25 cellular contexts compared by ENCODE assay signal in genomic region chr7:24582171-24582570, GRCh38. TPM values are rescaled to one million over a fixed set of nuclear protein-coding genes. Genes with fewer than 3 reads are reported as not detected.
DNase-seq lines count a peak whose midpoint lies in the region; ATAC-seq, FAIRE-seq and TF ChIP-seq lines count a peak whose summit lies in the region.
"Had no signal": no experiment of that assay in that cellular context is flagged by ENCODE, and none has a peak within 500 bp of the region (broad histone marks: within the 10 kb centered on the region; RNA-seq: fewer than 3 reads in every experiment).

No MANE protein-coding gene starts in this region.

- FAIRE-seq in G401.6 (lab: Jason Lieb, UNC) = peak; percentile 83
- FAIRE-seq: A549, GM12891 had no signal

- DNase-seq in choroid plexus epithelial cell (ENCODE audit: low read depth) (peak; percentile 7), fibroblast of villous mesenchyme (ENCODE audit: low read depth) (peak; percentile 51), iris pigment epithelial cell (ENCODE audit: low read depth) (peak; percentile 32), MM.1S (no peak), SK-N-SH (no peak), NCI-H2029 (lab: John Stamatoyannopoulos, UW) (no peak)
- DNase-seq: BE2C; C1 segment of cervical spinal cord; CD4-positive, alpha-beta memory T cell; CD4-positive, CD25-positive, alpha-beta regulatory T cell; CD8-positive, alpha-beta memory T cell; COR-L47; DMS 273 treated with DMSO at 0.1 percent for 48 hours; DMS153; DMS53; DMS79; DND-41; EL; GF-D8 had no signal

- TF ChIP-seq CTCF in choroid plexus epithelial cell (conservative IDR thresholded peaks at IDR 0.05; ENCODE audit: low read depth, low read length) = no peak
- TF ChIP-seq CTCF in fibroblast of villous mesenchyme (IDR thresholded peaks at IDR 0.05; ENCODE audit: insufficient read depth, low read depth, low read length) = no peak
- TF ChIP-seq CTCF in MM.1S (IDR thresholded peaks at IDR 0.05; ENCODE audit: low read length) = no peak
- no peak for TF ChIP-seq CTCF in SK-N-SH (IDR thresholded peaks at IDR 0.05)

- H3K79me2 ChIP-seq in MM.1S (ENCODE audit: low read length) (peaks cover 81% of the 10 kb centered on the region), SK-N-SH (ENCODE audit: insufficient read depth) (peaks cover 59% of the 10 kb centered on the region)

- H3K4me1 ChIP-seq in MM.1S (ENCODE audit: low read length) (no peaks in the 10 kb centered on the region), SK-N-SH (ENCODE audit: control insufficient read depth in 1 of 2, insufficient read depth in 2 of 2, low read depth in 1 of 2, low read length in 1 of 2) (peaks cover 0 to 4% of the 10 kb centered on the region in 2 experiments; a peak in 2 of 4 replicates)
- H3K4me1 ChIP-seq: BE2C had no signal

- H3K9me2 ChIP-seq in MM.1S (replicated peaks; ENCODE audit: insufficient read depth, low read length) = no peaks in the 10 kb centered on the region
- 0 out of 2 replicates have a peak, but pooled peaks cover 4% of the 10 kb centered on the region for H3K9me2 ChIP-seq in SK-N-SH

- H3K36me3 ChIP-seq in MM.1S (replicated peaks; ENCODE audit: insufficient read depth, low read length) (no peaks in the 10 kb centered on the region), SK-N-SH (replicated peaks in 1 of 2; ENCODE audit: control insufficient read depth in 1 of 2, insufficient read depth in 2 of 2, low read length in 1 of 2) (no peaks in the 10 kb centered on the region)
- H3K36me3 ChIP-seq: BE2C, BLaER1 had no signal

- H3K9ac ChIP-seq in MM.1S (ENCODE audit: low read length) (no peak overlapping the region), SK-N-SH (no peak overlapping the region)
- H3K9ac ChIP-seq: BLaER1 had no signal

- no peak overlapping the region for H3K4me3 ChIP-seq in choroid plexus epithelial cell (ENCODE audit: low read depth, low read length)
- H3K4me3 ChIP-seq in fibroblast of villous mesenchyme (ENCODE audit: low read depth, low read length) = no peak overlapping the region
- H3K4me3 ChIP-seq in MM.1S (ENCODE audit: low read length) = no peak overlapping the region
- H3K4me3 ChIP-seq in SK-N-SH (ENCODE audit: low read depth in 2 of 2, low read length in 1 of 2) = no peak overlapping the region
- H3K4me3 ChIP-seq: A549, BLaER1 had no signal

- WGBS in SK-N-SH (ENCODE audit: low lambda C conversion rate) = 85% methylated on average over 2 of the region's 2 CpGs

- POLR2A ChIA-PET in SK-N-SH (lab: Yijun Ruan, JAX) = no interaction called here

- H2AFZ ChIP-seq in MM.1S (ENCODE audit: low read length) = no peak overlapping the region
- no peak overlapping the region for H2AFZ ChIP-seq in SK-N-SH (ENCODE audit: low read depth)

- no peak for TF ChIP-seq RAD21 in SK-N-SH (IDR thresholded peaks at IDR 0.05; ENCODE audit: low read length)

- H3K27me3 ChIP-seq in MM.1S (replicated peaks; ENCODE audit: insufficient read depth, low read length) (no peaks in the 10 kb centered on the region), SK-N-SH (ENCODE audit: insufficient read depth) (no peaks in the 10 kb centered on the region)
- H3K27me3 ChIP-seq: BE2C, BLaER1 had no signal

- H3K27ac ChIP-seq in MM.1S (ENCODE audit: low read length) = no peak overlapping the region
- H3K27ac ChIP-seq in SK-N-SH (ENCODE audit: low read depth in 2 of 2, low read length in 1 of 2) = no peak overlapping the region
- H3K27ac ChIP-seq: 22Rv1, A549, BLaER1 had no signal

- ATAC-seq in GM21447 (IDR thresholded peaks at IDR 0.05; ENCODE audit: unreplicated experiment) = no peak
- ATAC-seq: A549 had no signal

- CTCF ChIA-PET in SK-N-SH (lab: Yijun Ruan, JAX) = interaction anchor here (1.6 kb wide), 1 partner anchor 10 kb away, joined by 5 read pairs; no protein-coding TSS in a partner anchor

- H3K9me3 ChIP-seq in MM.1S (replicated peaks; ENCODE audit: insufficient read depth, low read length) (no peaks in the 10 kb centered on the region), SK-N-SH (no peaks in the 10 kb centered on the region)
- H3K9me3 ChIP-seq: A549, BE2C, BLaER1 had no signal

- H3K4me2 ChIP-seq in MM.1S (ENCODE audit: low read depth, low read length) (no peak overlapping the region), SK-N-SH (no peak overlapping the region)
- H3K4me2 ChIP-seq: A549, BLaER1 had no signal

- H3F3A ChIP-seq in MM.1S (ENCODE audit: insufficient read depth, low read length) (no peaks in the 10 kb centered on the region), SK-N-SH (replicated peaks; ENCODE audit: insufficient read depth) (peaks cover 7% of the 10 kb centered on the region)

- no peaks in the 10 kb centered on the region for H4K20me1 ChIP-seq in MM.1S (ENCODE audit: insufficient read depth, low read length)
- no peaks in the 10 kb centered on the region for H4K20me1 ChIP-seq in SK-N-SH (ENCODE audit: insufficient read depth)

- no peak for TF ChIP-seq EP300 in SK-N-SH (IDR thresholded peaks at IDR 0.05; ENCODE audit: borderline replicate concordance in 1 of 2, low read depth in 1 of 2, low read length in 1 of 2)

TF ChIP-seq in SK-N-SH, 30 proteins besides CTCF, POLR2A, EP300 and RAD21:
- no peak for TF ChIP-seq FOXM1 (IDR thresholded peaks at IDR 0.05; ENCODE audit: low read depth)
- no peak for TF ChIP-seq EZH2phosphoT487 (IDR thresholded peaks at IDR 0.05; ENCODE audit: borderline replicate concordance, low read depth)
- no peak for TF ChIP-seq CHD2 (IDR thresholded peaks at IDR 0.05; ENCODE audit: low read length, partially characterized antibody)
- TF ChIP-seq POLR2AphosphoS5 (IDR thresholded peaks at IDR 0.05; ENCODE audit: low read depth, low read length) = no peak
- no peak for TF ChIP-seq SIN3A (IDR thresholded peaks at IDR 0.05; ENCODE audit: borderline replicate concordance, low read depth, low read length)
TF ChIP-seq in SK-N-SH: peak in this region for 0.

RNA-seq across cellular contexts. Expression of gene PALS2, which starts 8.9 kb away (rescaled TPM):
- total RNA-seq in fibroblast of villous mesenchyme = 12.9 and 23.7 TPM in 2 replicates
- polyA plus RNA-seq in SK-N-SH (2012; rRNA removed) = 6.1 and 6.9 TPM in 2 replicates
- polyA plus RNA-seq in SK-N-SH (2012; cell fraction: cytosol; rRNA removed) = 10.0 and 14.8 TPM in 2 replicates
- 3.6 and 6.9 TPM in 2 replicates for polyA plus RNA-seq in SK-N-SH (2012; cell fraction: nucleus; rRNA removed)

Comparison
In these comparisons a context has a peak if more than half of its experiments do, and no peak if none do; other contexts are left out.
1. DNase-seq: peak in choroid plexus epithelial cell (single experiment), fibroblast of villous mesenchyme (single experiment) and iris pigment epithelial cell (single experiment); none in MM.1S (single experiment), SK-N-SH (single experiment) and NCI-H2029 (single experiment).